8 cellular contexts compared by ENCODE assay signal in the genomic region with DNA sequence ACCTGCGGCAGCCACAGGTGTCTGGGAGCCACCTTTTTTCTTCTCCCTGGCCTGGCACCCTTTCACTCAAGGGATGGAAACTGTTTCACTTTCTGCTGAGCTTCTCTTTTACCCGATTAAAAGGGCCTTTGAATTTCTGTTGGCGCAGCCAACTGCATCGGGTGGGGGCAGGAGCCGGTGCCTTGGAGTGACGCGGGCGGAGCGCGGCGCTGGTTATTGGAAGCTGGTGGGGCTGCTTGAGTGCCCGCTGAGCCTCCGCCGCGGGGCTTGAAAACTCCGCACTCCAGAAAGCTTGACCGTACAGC. TPM values are rescaled to one million over a fixed set of nuclear protein-coding genes. Genes with fewer than 3 reads are reported as not detected.
DNase-seq lines count a peak whose midpoint lies in the region; ATAC-seq and TF ChIP-seq lines count a peak whose summit lies in the region.

No MANE protein-coding gene starts in this region.

- H3K4me3 Mint-ChIP-seq in CD8-positive, alpha-beta T cell: peak overlapping the region; percentile 93

- H3K27me3 ChIP-seq in CD8-positive, alpha-beta T cell (ENCODE audit: insufficient read depth, low read length): no peaks in the 10 kb centered on the region
- peaks cover 4% of the 10 kb centered on the region; the same call in 1 of the 2 replicates for H3K27me3 ChIP-seq in SJCRH30
- H3K27me3 ChIP-seq in left ventricle myocardium inferior (ENCODE audit: low read depth): no peaks in the 10 kb centered on the region
- no peaks in the 10 kb centered on the region for H3K27me3 ChIP-seq in parathyroid adenoma (ENCODE audit: control insufficient read depth, insufficient read depth, low read length)

- intact Hi-C loops in CD8-positive, alpha-beta T cell (cut with DNase I, micrococcal nuclease): loop anchor here in 1 of 2 experiments (10.0 kb wide), 1 partner anchor 63 kb away; no protein-coding TSS in a partner anchor
- intact Hi-C loops in left ventricle myocardium inferior (cut with micrococcal nuclease): no loop called here

- peak overlapping the region; percentile 100 for H3K4me2 ChIP-seq in parathyroid adenoma (ENCODE audit: low read length)

- TF ChIP-seq CTCF in CD8-positive, alpha-beta T cell (IDR thresholded peaks at IDR 0.05): no peak
- TF ChIP-seq CTCF in left ventricle myocardium inferior (IDR thresholded peaks at IDR 0.05; ENCODE audit: borderline replicate concordance) (no peak), parathyroid adenoma (IDR thresholded peaks at IDR 0.05) (no peak)

- ATAC-seq in CD8-positive, alpha-beta T cell: peak; percentile 68
- peak; percentile 53 for ATAC-seq in GM19455 (IDR thresholded peaks at IDR 0.05; ENCODE audit: unreplicated experiment)

- peak overlapping the region; percentile 61 for H2AFZ ChIP-seq in parathyroid adenoma

- H3K27me3 Mint-ChIP-seq in CD8-positive, alpha-beta T cell (ENCODE audit: low read depth): peaks cover 6% of the 10 kb centered on the region

- peaks cover 3% of the 10 kb centered on the region for H3K36me3 Mint-ChIP-seq in CD8-positive, alpha-beta T cell

- H3K9me3 Mint-ChIP-seq in CD8-positive, alpha-beta T cell: no peaks in the 10 kb centered on the region

- POLR2A ChIA-PET in CD8-positive, alpha-beta T cell (lab: Charles Lee): no interaction called here

- peak; percentile 4 to 51 (median 19) for DNase-seq in CD8-positive, alpha-beta T cell
- DNase-seq in HK-2 (ENCODE audit: unreplicated experiment) (peak; percentile 21), SJCRH30 (peak; percentile 25 to 52), amygdala (lab: John Stamatoyannopoulos, UW) (peak in 53 of 56 donors; percentile 21 to 81 (median 63)), left ventricle myocardium inferior (peak; percentile 71), SKM-1 treated with dmso at 0.1 percent for 144 hours (lab: John Stamatoyannopoulos, UW; ENCODE audit: unreplicated experiment) (no peak)

- peak overlapping the region; percentile 67 for H3K4me3 ChIP-seq in CD8-positive, alpha-beta T cell (ENCODE audit: low read depth, low read length)
- peak overlapping the region; percentile 48 for H3K4me3 ChIP-seq in SJCRH30
- H3K4me3 ChIP-seq in left ventricle myocardium inferior: peak overlapping the region; percentile 82
- H3K4me3 ChIP-seq in parathyroid adenoma (ENCODE audit: low read depth, low read length): peak overlapping the region; percentile 95

- peaks cover 8% of the 10 kb centered on the region for H3K4me1 ChIP-seq in CD8-positive, alpha-beta T cell (ENCODE audit: insufficient read depth, low read length)
- H3K4me1 ChIP-seq in SJCRH30 (no peaks in the 10 kb centered on the region), left ventricle myocardium inferior (peaks cover 26% of the 10 kb centered on the region), parathyroid adenoma (no peaks in the 10 kb centered on the region)

- no peaks in the 10 kb centered on the region for H3K9me3 ChIP-seq in CD8-positive, alpha-beta T cell (ENCODE audit: low read length)
- H3K9me3 ChIP-seq in SJCRH30 (replicated peaks): no peaks in the 10 kb centered on the region
- H3K9me3 ChIP-seq in left ventricle myocardium inferior (replicated peaks): no peaks in the 10 kb centered on the region
- H3K9me3 ChIP-seq in parathyroid adenoma (ENCODE audit: control insufficient read depth, low read length): no peaks in the 10 kb centered on the region

- peaks cover 12% of the 10 kb centered on the region for H3K4me1 Mint-ChIP-seq in CD8-positive, alpha-beta T cell (ENCODE audit: low read depth)

- no peak overlapping the region for H3K27ac ChIP-seq in CD8-positive, alpha-beta T cell (ENCODE audit: low read depth, low read length)
- no peak overlapping the region for H3K27ac ChIP-seq in SJCRH30
- peak overlapping the region; percentile 90 for H3K27ac ChIP-seq in left ventricle myocardium inferior (replicated peaks)
- peak overlapping the region; percentile 92 for H3K27ac ChIP-seq in parathyroid adenoma

- no peaks in the 10 kb centered on the region for H3K36me3 ChIP-seq in CD8-positive, alpha-beta T cell (ENCODE audit: insufficient read depth, low read length)
- H3K36me3 ChIP-seq in SJCRH30 (no peaks in the 10 kb centered on the region), left ventricle myocardium inferior (no peaks in the 10 kb centered on the region), parathyroid adenoma (ENCODE audit: control insufficient read depth, insufficient read depth, low read length) (no peaks in the 10 kb centered on the region)

- CTCF ChIA-PET in CD8-positive, alpha-beta T cell (lab: Charles Lee): interaction anchor here (0.8 to 1.0 kb wide), 2 partner anchors 66 to 71 kb away, joined by 3 to 5 read pairs; no protein-coding TSS in a partner anchor

- peak overlapping the region; percentile 49 for H3K27ac Mint-ChIP-seq in CD8-positive, alpha-beta T cell

- H3K9ac ChIP-seq in parathyroid adenoma: no peak overlapping the region

- no peaks in the 10 kb centered on the region for H3K79me2 ChIP-seq in parathyroid adenoma

RNA-seq across cellular contexts. Expression of a gene that starts 52.0 kb away (rescaled TPM):
- 1 to 10 TPM; 3.2 to 3.9 TPM for total RNA-seq in CD8-positive, alpha-beta T cell
- 13.8 and 14.3 TPM in 2 replicates for total RNA-seq in SJCRH30 (2014; rRNA removed; shearing (Covaris generic))
- total RNA-seq in left ventricle myocardium inferior: 130 TPM

Comparison
In these comparisons a context has a peak if more than half of its experiments do, and no peak if none do; other contexts are left out.
1. H3K27ac ChIP-seq: peak in left ventricle myocardium inferior (single experiment) and parathyroid adenoma (single experiment); none in CD8-positive, alpha-beta T cell (single experiment) and SJCRH30 (single experiment).
2. Peak in every context shown above with its lines, with median percentiles within 50 percentile points of each other: H3K4me3 ChIP-seq.